ENCODE assay signal across 19 cellular contexts in the genomic region with DNA sequence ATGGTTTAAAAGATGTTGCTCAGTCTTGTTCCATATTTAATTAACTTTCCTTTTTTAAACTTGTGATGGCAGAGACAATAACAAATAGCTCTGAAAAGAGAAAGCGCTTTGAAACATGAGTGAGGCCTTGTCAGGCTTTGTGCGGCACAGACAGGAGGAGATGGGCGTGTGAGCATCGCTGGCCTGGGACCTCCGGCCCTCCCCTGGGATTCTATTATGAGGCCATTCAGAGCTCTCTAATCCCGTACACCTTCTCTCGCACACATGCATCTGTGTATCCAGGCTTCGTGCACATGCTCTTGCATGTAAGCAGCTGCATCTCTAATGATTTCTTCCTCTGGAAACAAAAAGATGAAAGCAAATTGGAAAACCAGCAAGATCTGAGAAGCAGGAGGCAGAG.
"Had no signal": no experiment of that assay in that cellular context is flagged by ENCODE, and none has a peak within 500 bp of the region (broad histone marks: within the 10 kb centered on the region; RNA-seq: fewer than 3 reads in every experiment).

No MANE protein-coding gene starts in this region.

- H3K27me3 ChIP-seq: right atrium auricular region had no signal

- H3K4me1 ChIP-seq: right atrium auricular region, tibial artery had no signal

- H3K79me2 ChIP-seq: hepatocyte had no signal

- H3K9me3 ChIP-seq: right atrium auricular region, tibial artery had no signal

- ATAC-seq: activated CD8-positive, alpha-beta memory T cell treated with anti-CD3 and anti-CD28 coated beads, Interleukin-2, amount 10 ng/mL, durations not matched to agents 7 days and 5 days; left cardiac atrium; naive thymus-derived CD8-positive, alpha-beta T cell; stimulated activated naive CD8-positive, alpha-beta T cell treated with anti-CD3 and anti-CD28 coated beads, Interleukin-15, Interleukin-2, amounts not matched to agents 100 U/mL and 50 U/mL, for 24 hours had no signal

- DNase-seq: activated CD4-positive, alpha-beta memory T cell treated with anti-CD3 and anti-CD28 coated beads, Interleukin-2, amount 10 ng/mL, durations not matched to agents 7 days and 5 days; activated CD4-positive, alpha-beta T cell treated with anti-CD3 and anti-CD28 coated beads for 48 hours; activated CD4-positive, CD25-positive, alpha-beta regulatory T cell; activated CD8-positive, alpha-beta memory T cell treated with anti-CD3 and anti-CD28 coated beads, Interleukin-2, amount 10 ng/mL, durations not matched to agents 7 days and 5 days; activated naive CD8-positive, alpha-beta T cell treated with anti-CD3 and anti-CD28 coated beads for 36 hours; amniotic stem cell; effector CD8-positive, alpha-beta T cell; foreskin fibroblast; left cardiac atrium; mesenchymal stem cell; naive thymus-derived CD8-positive, alpha-beta T cell; occipital lobe; posterior cingulate gyrus; stimulated activated naive CD8-positive, alpha-beta T cell treated with anti-CD3 and anti-CD28 coated beads, Interleukin-15, Interleukin-2, amounts not matched to agents 100 U/mL and 50 U/mL, for 24 hours; substantia nigra; T-helper 9 cell; tibial artery had no signal

- H3K27ac Mint-ChIP-seq: activated CD4-positive, alpha-beta memory T cell treated with anti-CD3 and anti-CD28 coated beads, Interleukin-2, amount 10 ng/mL, durations not matched to agents 7 days and 5 days; activated CD8-positive, alpha-beta memory T cell treated with anti-CD3 and anti-CD28 coated beads, Interleukin-2, amount 10 ng/mL, durations not matched to agents 7 days and 5 days; activated naive CD8-positive, alpha-beta T cell treated with anti-CD3 and anti-CD28 coated beads for 36 hours; naive thymus-derived CD8-positive, alpha-beta T cell had no signal

- H3K36me3 Mint-ChIP-seq: activated CD8-positive, alpha-beta memory T cell treated with anti-CD3 and anti-CD28 coated beads, Interleukin-2, amount 10 ng/mL, durations not matched to agents 7 days and 5 days; activated naive CD8-positive, alpha-beta T cell treated with anti-CD3 and anti-CD28 coated beads for 36 hours had no signal

- H3K4me3 ChIP-seq: hepatocyte, right atrium auricular region, tibial artery had no signal

- H3K36me3 ChIP-seq: right atrium auricular region, tibial artery had no signal

- H3K27me3 Mint-ChIP-seq: activated CD4-positive, alpha-beta memory T cell treated with anti-CD3 and anti-CD28 coated beads, Interleukin-2, amount 10 ng/mL, durations not matched to agents 7 days and 5 days; activated CD8-positive, alpha-beta memory T cell treated with anti-CD3 and anti-CD28 coated beads, Interleukin-2, amount 10 ng/mL, durations not matched to agents 7 days and 5 days; activated naive CD8-positive, alpha-beta T cell treated with anti-CD3 and anti-CD28 coated beads for 36 hours had no signal

- H3K27ac ChIP-seq: hepatocyte, right atrium auricular region, tibial artery had no signal

- H3K9me3 Mint-ChIP-seq: activated naive CD8-positive, alpha-beta T cell treated with anti-CD3 and anti-CD28 coated beads for 36 hours had no signal

- H3K4me1 Mint-ChIP-seq: activated CD4-positive, alpha-beta memory T cell treated with anti-CD3 and anti-CD28 coated beads, Interleukin-2, amount 10 ng/mL, durations not matched to agents 7 days and 5 days; activated CD8-positive, alpha-beta memory T cell treated with anti-CD3 and anti-CD28 coated beads, Interleukin-2, amount 10 ng/mL, durations not matched to agents 7 days and 5 days; activated naive CD8-positive, alpha-beta T cell treated with anti-CD3 and anti-CD28 coated beads for 36 hours; naive thymus-derived CD8-positive, alpha-beta T cell had no signal

- H3K4me3 Mint-ChIP-seq: activated CD4-positive, alpha-beta memory T cell treated with anti-CD3 and anti-CD28 coated beads, Interleukin-2, amount 10 ng/mL, durations not matched to agents 7 days and 5 days; activated CD8-positive, alpha-beta memory T cell treated with anti-CD3 and anti-CD28 coated beads, Interleukin-2, amount 10 ng/mL, durations not matched to agents 7 days and 5 days; activated naive CD8-positive, alpha-beta T cell treated with anti-CD3 and anti-CD28 coated beads for 36 hours; naive thymus-derived CD8-positive, alpha-beta T cell had no signal

- H2AFZ ChIP-seq: hepatocyte had no signal

- H3K4me2 ChIP-seq: hepatocyte had no signal
